In genomic region chr19:17294051-17294891, GRCh38 we compare ENCODE assay signal across 9 cellular contexts. TPM values are rescaled to one million over a fixed set of nuclear protein-coding genes. Genes with fewer than 3 reads are reported as not detected.
A peak's percentile ranks its signal among the peaks of the same experiment; 100 is the strongest.
DNase-seq lines count a peak whose midpoint lies in the region; ATAC-seq and TF ChIP-seq lines count a peak whose summit lies in the region.
"Had no signal": no experiment of that assay in that cellular context is flagged by ENCODE, and none has a peak within 500 bp of the region (broad histone marks: within the 10 kb centered on the region; RNA-seq: fewer than 3 reads in every experiment).

No MANE protein-coding gene starts in this region.

- H3K36me3 Mint-ChIP-seq in neural progenitor cell: peaks cover 20% of the 10 kb centered on the region

- no peak overlapping the region for H3K4me2 ChIP-seq in neural progenitor cell

- H3F3A ChIP-seq in neural progenitor cell (ENCODE audit: low read depth): peaks cover 39% of the 10 kb centered on the region

- no peak for TF ChIP-seq POLR2A in uterus (IDR thresholded peaks at IDR 0.05)

- H3K4me1 Mint-ChIP-seq in neural progenitor cell: peaks cover 3% of the 10 kb centered on the region

- H3K36me3 ChIP-seq in neural progenitor cell (no peaks in the 10 kb centered on the region), uterus (no peaks in the 10 kb centered on the region)

- no peaks in the 10 kb centered on the region for H3K79me2 ChIP-seq in neural progenitor cell (ENCODE audit: low read depth)

- no peak overlapping the region for H3K4me3 Mint-ChIP-seq in neural progenitor cell

- no peak overlapping the region for H2AFZ ChIP-seq in neural progenitor cell (replicated peaks)
- H2AFZ ChIP-seq: parathyroid adenoma had no signal

- DNase-seq in ELR (ENCODE audit: low read depth) (peak; percentile 59), NCI-H460 (ENCODE audit: extremely low read depth, low read depth) (peak; percentile 37), neural progenitor cell (ENCODE audit: low spot score) (peak; percentile 48), cortex of kidney (lab: John Stamatoyannopoulos, UW) (no peak), SKM-1 treated with dmso at 0.1 percent for 144 hours (lab: John Stamatoyannopoulos, UW; ENCODE audit: unreplicated experiment) (no peak), uterus (no peak)
- DNase-seq in activated T-helper 9 cell treated with anti-CD3 and anti-CD28 coated beads, Interleukin-2, amount 50 U/mL, for 16 hours (ENCODE audit: low read depth): peak; percentile 29

- H4K20me1 ChIP-seq in neural progenitor cell (ENCODE audit: low read depth): no peaks in the 10 kb centered on the region

- H3K27me3 ChIP-seq in neural progenitor cell (no peaks in the 10 kb centered on the region), uterus (no peaks in the 10 kb centered on the region)

- H3K9ac ChIP-seq in neural progenitor cell: no peak overlapping the region
- H3K9ac ChIP-seq: parathyroid adenoma had no signal

- H3K27ac ChIP-seq in neural progenitor cell (no peak overlapping the region), uterus (no peak overlapping the region)
- H3K27ac ChIP-seq: parathyroid adenoma had no signal

- peaks cover 5% of the 10 kb centered on the region for H3K27me3 Mint-ChIP-seq in neural progenitor cell (ENCODE audit: insufficient read depth, low read depth)

- H3K9me3 Mint-ChIP-seq in neural progenitor cell: peaks cover 4% of the 10 kb centered on the region

- no peak overlapping the region for H3K4me3 ChIP-seq in neural progenitor cell
- H3K4me3 ChIP-seq in uterus: no peak overlapping the region

- peaks cover 3% of the 10 kb centered on the region for H3K4me1 ChIP-seq in neural progenitor cell
- H3K4me1 ChIP-seq in uterus: no peaks in the 10 kb centered on the region

- H3K27ac Mint-ChIP-seq in neural progenitor cell: no peak overlapping the region

- TF ChIP-seq CTCF in neural progenitor cell (IDR thresholded peaks at IDR 0.05) (no peak), uterus (IDR thresholded peaks at IDR 0.05) (no peak)

- intact Hi-C loops in uterus (cut with DNase I; ENCODE audit: low total_unique reads): no loop called here

- no peak for ATAC-seq in HG03135 (IDR thresholded peaks at IDR 0.05; ENCODE audit: unreplicated experiment)

- H3K9me3 ChIP-seq in neural progenitor cell (ENCODE audit: low read depth) (no peaks in the 10 kb centered on the region), uterus (no peaks in the 10 kb centered on the region)

RNA-seq across cellular contexts. Expression of gene ABHD8, which starts 9.0 kb away (rescaled TPM):
- total RNA-seq in NCI-H460 (2014; rRNA removed; shearing (Covaris generic)): 1.3 and 1.4 TPM in 2 replicates
- 0.43 TPM in 1 of 2 replicates, not detected in the other for polyA plus RNA-seq in NCI-H460 (2014; cell fraction: nucleus; rRNA removed)
- total RNA-seq in neural progenitor cell (ENCODE audit: low replicate concordance) (4.6 and 13.3 TPM in 2 replicates), uterus (100 to 1,000 TPM in 1 of 4 donors, 10 to 100 TPM in 2, 1 to 10 TPM in 1; 9.0 to 115 (median 19.2) TPM)

RNA-seq across cellular contexts. Expression of gene MRPL34, which starts 11.4 kb away (rescaled TPM):
- 55.1 and 60.1 TPM in 2 replicates for total RNA-seq in NCI-H460 (2014; rRNA removed; shearing (Covaris generic))
- polyA plus RNA-seq in NCI-H460 (2014; cell fraction: nucleus; rRNA removed): 80.4 and 108 TPM in 2 replicates
- total RNA-seq in neural progenitor cell (ENCODE audit: low replicate concordance): 25.9 and 38.8 TPM in 2 replicates
- 100 to 1,000 TPM in 2 of 4 donors, 10 to 100 TPM in 2; 30.9 to 289 (median 97.2) TPM for total RNA-seq in uterus

RNA-seq across cellular contexts. Expression of gene ANKLE1, which starts 12.6 kb away (rescaled TPM):
- total RNA-seq in NCI-H460 (2014; rRNA removed; shearing (Covaris generic)): 1.2 and 1.5 TPM in 2 replicates
- 11.8 and 18.9 TPM in 2 replicates for polyA plus RNA-seq in NCI-H460 (2014; cell fraction: nucleus; rRNA removed)
- total RNA-seq in neural progenitor cell (ENCODE audit: low replicate concordance) (2.3 and 3.3 TPM in 2 replicates), uterus (1 to 10 TPM in 2 of 4 donors, not detected in 2; 1.6 to 2.4 TPM)

RNA-seq across cellular contexts. Expression of gene DDA1, which starts 15.1 kb away (rescaled TPM):
- 15.1 and 15.3 TPM in 2 replicates for total RNA-seq in NCI-H460 (2014; rRNA removed; shearing (Covaris generic))
- 53.0 and 127 TPM in 2 replicates for polyA plus RNA-seq in NCI-H460 (2014; cell fraction: nucleus; rRNA removed)
- total RNA-seq in neural progenitor cell (ENCODE audit: low replicate concordance) (21.9 and 27.7 TPM in 2 replicates), uterus (10 to 100 TPM in 2 of 4 donors, 1 to 10 TPM in 2; 2.8 to 22.2 (median 8.9) TPM)

RNA-seq across cellular contexts. Expression of gene BABAM1, which starts 27.0 kb away (rescaled TPM):
- total RNA-seq in NCI-H460 (2014; rRNA removed; shearing (Covaris generic)): 71.1 and 74.3 TPM in 2 replicates
- polyA plus RNA-seq in NCI-H460 (2014; cell fraction: nucleus; rRNA removed): 109 and 134 TPM in 2 replicates
- 89.8 and 107 TPM in 2 replicates for total RNA-seq in neural progenitor cell (ENCODE audit: low replicate concordance)
- total RNA-seq in uterus: 100 to 1,000 TPM in 2 of 4 donors, 10 to 100 TPM in 2; 58.1 to 240 (median 97.2) TPM

Comparison
In these comparisons a context has a peak if more than half of its experiments do, and no peak if none do; other contexts are left out.
1. DNase-seq: peak in ELR (single experiment), NCI-H460 (single experiment), activated T-helper 9 cell treated with anti-CD3 and anti-CD28 coated beads, Interleukin-2, amount 50 U/mL, for 16 hours (single experiment) and neural progenitor cell (single experiment); none in cortex of kidney (single experiment), SKM-1 treated with dmso at 0.1 percent for 144 hours (single experiment) and uterus (0 of 2).